In genomic region chr13:69948016-69948415, GRCh38 we compare ENCODE assay signal across 13 cellular contexts.
DNase-seq lines count a peak whose midpoint lies in the region; ATAC-seq and TF ChIP-seq lines count a peak whose summit lies in the region.
"Had no signal": no experiment of that assay in that cellular context is flagged by ENCODE, and none has a peak within 500 bp of the region (broad histone marks: within the 10 kb centered on the region; RNA-seq: fewer than 3 reads in every experiment).

No MANE protein-coding gene starts in this region.

- peak overlapping the region; percentile 78 to 84 (median 79) for H3K27ac Mint-ChIP-seq in nephron
- H3K27ac Mint-ChIP-seq: activated T-cell treated with anti-CD3 and anti-CD28 coated beads, Interleukin-2, amount 50 U/mL, for 24 hours had no signal

- POLR2A ChIA-PET in PC-3 (lab: Charles Lee; ENCODE audit: unreplicated experiment), result no interaction called here

- H3K9ac ChIP-seq in PC-3 (ENCODE audit: low read length), result no peak overlapping the region

- intact Hi-C loops in PC-3 (cut with micrococcal nuclease) (no loop called here), sciatic nerve (cut with DNase I) (no loop called here)

- no peaks in the 10 kb centered on the region for H3K9me3 ChIP-seq in PC-3 (ENCODE audit: low read length)
- H3K9me3 ChIP-seq: A549, gastroesophageal sphincter had no signal

- H3K9me2 ChIP-seq in PC-3 (replicated peaks; ENCODE audit: low read length), result no peaks in the 10 kb centered on the region

- H3K9me3 Mint-ChIP-seq in nephron, result peaks cover 4% of the 10 kb centered on the region

- no peak overlapping the region for H3K4me3 Mint-ChIP-seq in nephron
- H3K4me3 Mint-ChIP-seq: activated T-cell treated with anti-CD3 and anti-CD28 coated beads, Interleukin-2, amount 50 U/mL, for 24 hours; central memory CD8-positive, alpha-beta T cell had no signal

- TF ChIP-seq CTCF in nephron (IDR thresholded peaks at IDR 0.05; ENCODE audit: unreplicated experiment in 3 of 3) (no peak), PC-3 (conservative IDR thresholded peaks at IDR 0.05; ENCODE audit: low read depth, low read length) (no peak)

- H3K4me3 ChIP-seq in PC-3 (ENCODE audit: low read length), result no peak overlapping the region
- H3K4me3 ChIP-seq: A549, gastroesophageal sphincter had no signal

- no peaks in the 10 kb centered on the region for H4K20me1 ChIP-seq in PC-3 (ENCODE audit: low read length)

- peak; percentile 9 for DNase-seq in NOMO-1 treated with DMSO at 0.1 percent for 48 hours (lab: John Stamatoyannopoulos, UW; ENCODE audit: unreplicated experiment)
- no peak for DNase-seq in NOMO-1 (lab: John Stamatoyannopoulos, UW; ENCODE audit: unreplicated experiment in 2 of 2)
- no peak for DNase-seq in PC-3
- no peak for DNase-seq in sciatic nerve (ENCODE audit: low spot score)
- no peak for DNase-seq in GM03348 (ENCODE audit: low spot score)
- DNase-seq: activated T-cell treated with anti-CD3 and anti-CD28 coated beads, Interleukin-2, amount 50 U/mL, for 24 hours; stimulated activated naive CD4-positive, alpha-beta T cell had no signal

- H3K27me3 ChIP-seq in PC-3 (ENCODE audit: low read length), result no peaks in the 10 kb centered on the region
- H3K27me3 ChIP-seq: gastroesophageal sphincter had no signal

- H3K36me3 Mint-ChIP-seq in nephron (ENCODE audit: low read depth), result no peaks in the 10 kb centered on the region

- no peak overlapping the region for H3K27ac ChIP-seq in PC-3 (ENCODE audit: low read length)
- H3K27ac ChIP-seq: A549, gastroesophageal sphincter had no signal

- H2AFZ ChIP-seq in PC-3 (ENCODE audit: low read length), result no peak overlapping the region

- no peaks in the 10 kb centered on the region for H3K79me2 ChIP-seq in PC-3 (ENCODE audit: low read length)

- H3F3A ChIP-seq in PC-3 (ENCODE audit: low read length, unreplicated experiment), result no peaks in the 10 kb centered on the region

- CTCF ChIA-PET in PC-3 (lab: Charles Lee), result interaction anchor here (0.5 kb wide), 1 partner anchor 86 kb away, joined by 6 read pairs; no protein-coding TSS in a partner anchor

- no peak overlapping the region for H3K4me2 ChIP-seq in PC-3 (ENCODE audit: low read length)
- H3K4me2 ChIP-seq: A549 had no signal

- no peaks in the 10 kb centered on the region for H3K36me3 ChIP-seq in PC-3 (ENCODE audit: low read depth, low read length)
- H3K36me3 ChIP-seq: gastroesophageal sphincter had no signal

- H3K4me1 Mint-ChIP-seq in nephron, result peaks cover 13% of the 10 kb centered on the region
- H3K4me1 Mint-ChIP-seq: central memory CD8-positive, alpha-beta T cell had no signal

- peak; percentile 97 for ATAC-seq in HG02763 (IDR thresholded peaks at IDR 0.05; ENCODE audit: unreplicated experiment)
- peak; percentile 96 for ATAC-seq in HG03521 (IDR thresholded peaks at IDR 0.05; ENCODE audit: unreplicated experiment)
- no peak for ATAC-seq in PC-3
- no peak for ATAC-seq in sciatic nerve
- ATAC-seq: A549, gastroesophageal sphincter had no signal

- BruUV-seq in PC-3 (replicated peaks; lab: Mats Ljungman, UMichigan), result no TSS peak

- no peaks in the 10 kb centered on the region for H3K4me1 ChIP-seq in PC-3 (ENCODE audit: insufficient read depth, low read length)
- H3K4me1 ChIP-seq: A549, gastroesophageal sphincter had no signal

- no peaks in the 10 kb centered on the region for H3K27me3 Mint-ChIP-seq in nephron (ENCODE audit: low read depth)
- H3K27me3 Mint-ChIP-seq: activated T-cell treated with anti-CD3 and anti-CD28 coated beads, Interleukin-2, amount 50 U/mL, for 24 hours; central memory CD8-positive, alpha-beta T cell had no signal

Comparison
In these comparisons a context has a peak if more than half of its experiments do, and no peak if none do; other contexts are left out.
1. ATAC-seq: peak in HG02763 (single experiment) and HG03521 (single experiment); none in PC-3 (single experiment) and sciatic nerve (single experiment).